Comparison of ENCODE assay signal across 1 cellular context in the genomic region with DNA sequence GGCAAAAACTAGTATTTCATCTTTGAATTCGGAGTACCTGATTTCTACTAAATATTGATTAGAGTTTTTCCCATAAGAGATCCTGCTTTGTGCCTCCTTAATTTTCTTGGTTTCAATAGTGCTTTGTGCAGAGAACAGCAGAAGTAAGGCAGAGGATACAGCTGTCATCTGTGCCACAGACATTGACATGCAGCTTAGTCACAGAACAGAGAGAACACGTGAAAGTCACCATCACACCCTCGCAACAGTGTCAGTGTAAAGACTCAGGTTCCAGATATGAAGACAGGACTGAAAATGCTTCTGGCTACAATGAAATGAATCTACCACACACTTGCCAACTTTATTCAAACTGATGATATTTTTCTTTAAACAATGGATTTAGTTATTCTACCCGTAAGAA.
A peak's percentile ranks its signal among the peaks of the same experiment; 100 is the strongest.
TF ChIP-seq lines count a peak whose summit lies in the region.

No MANE protein-coding gene starts in this region.

TF ChIP-seq in neural cell, 6 proteins besides CTCF, POLR2A, EP300 and RAD21:
- TF ChIP-seq POLR2AphosphoS5 (IDR thresholded peaks at IDR 0.05) (peak; percentile 10), REST (IDR thresholded peaks at IDR 0.05; ENCODE audit: borderline replicate concordance) (no peak), MXI1 (conservative IDR thresholded peaks at IDR 0.05; ENCODE audit: poor library complexity, severe bottlenecking) (no peak), EZH2 (IDR thresholded peaks at IDR 0.05; ENCODE audit: borderline replicate concordance, insufficient read depth, low read length, poor library complexity, severe bottlenecking) (no peak)
